Comparison of ENCODE assay signal across 8 cellular contexts in the genomic region with DNA sequence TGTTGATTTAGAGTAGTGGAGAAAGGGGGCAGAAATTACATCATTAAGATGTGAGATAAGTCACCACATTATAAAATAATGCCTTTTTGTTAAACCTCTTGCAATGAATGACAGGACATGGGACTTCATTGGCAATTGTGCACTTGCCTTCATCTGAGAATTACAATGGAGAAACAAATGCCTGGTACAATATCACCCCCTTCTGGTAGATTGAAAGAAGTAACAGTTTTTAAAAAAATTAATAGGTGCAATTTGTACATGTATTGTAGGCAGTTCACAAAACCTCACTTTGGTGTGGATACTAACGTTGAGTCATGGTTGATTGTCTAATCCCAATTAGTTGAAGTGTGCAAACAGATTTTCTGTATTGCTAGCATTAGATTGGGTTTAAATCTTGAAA. TPM values are rescaled to one million over a fixed set of nuclear protein-coding genes. Genes with fewer than 3 reads are reported as not detected.
A peak's percentile ranks its signal among the peaks of the same experiment; 100 is the strongest.
DNase-seq lines count a peak whose midpoint lies in the region; ATAC-seq, FAIRE-seq and TF ChIP-seq lines count a peak whose summit lies in the region.

No MANE protein-coding gene starts in this region.

- TF ChIP-seq POLR2A in GM12891 (IDR thresholded peaks at IDR 0.05; ENCODE audit: low read depth, low read length): no peak

- H3K4me1 Mint-ChIP-seq in endothelial cell (ENCODE audit: unreplicated experiment): peaks cover 9% of the 10 kb centered on the region

- no peaks in the 10 kb centered on the region for H3K9me3 Mint-ChIP-seq in endothelial cell (ENCODE audit: unreplicated experiment)

- H3K27ac ChIP-seq in muscle layer of duodenum (ENCODE audit: low read length): peak overlapping the region; percentile 76

- no peak overlapping the region for H3K4me3 Mint-ChIP-seq in endothelial cell (ENCODE audit: unreplicated experiment)

- H3K9me3 ChIP-seq in muscle layer of duodenum (ENCODE audit: control insufficient read depth in 1 of 2, low read length in 2 of 2): no peaks in the 10 kb centered on the region

- no peak for DNase-seq in AG09309 (ENCODE audit: low read depth)
- peak; percentile 10 for DNase-seq in GM12891 (ENCODE audit: insufficient read length, low spot score)
- peak; percentile 59 for DNase-seq in LoVo (ENCODE audit: low spot score)
- DNase-seq in SIG-M5 (lab: John Stamatoyannopoulos, UW): peak; percentile 30
- no peak for DNase-seq in endothelial cell (ENCODE audit: low spot score)

- no peak for FAIRE-seq in GM12891 (lab: Jason Lieb, UNC)

- no peaks in the 10 kb centered on the region for H3K36me3 Mint-ChIP-seq in endothelial cell (ENCODE audit: low read depth, unreplicated experiment)

- H3K27me3 Mint-ChIP-seq in endothelial cell (ENCODE audit: unreplicated experiment): peaks cover 3% of the 10 kb centered on the region

- H3K4me1 ChIP-seq in muscle layer of duodenum (ENCODE audit: control insufficient read depth in 1 of 2, insufficient read depth in 2 of 2, low read length in 2 of 2): peaks cover 15 to 17% of the 10 kb centered on the region in 2 donors

- H3K27me3 ChIP-seq in muscle layer of duodenum (ENCODE audit: low read depth, low read length): no peaks in the 10 kb centered on the region

- ATAC-seq in GM21786 (IDR thresholded peaks at IDR 0.05; ENCODE audit: unreplicated experiment) (no peak), HG03095 (IDR thresholded peaks at IDR 0.05; ENCODE audit: unreplicated experiment) (no peak)

- TF ChIP-seq CTCF in AG09309 (IDR thresholded peaks at IDR 0.05; ENCODE audit: control insufficient read depth, insufficient read depth, low read depth, low read length, missing control alignments) (peak; percentile 51), endothelial cell (IDR thresholded peaks at IDR 0.05; ENCODE audit: unreplicated experiment) (peak; percentile 89)

- H3K27ac Mint-ChIP-seq in endothelial cell (ENCODE audit: unreplicated experiment): no peak overlapping the region

- H3K36me3 ChIP-seq in muscle layer of duodenum (ENCODE audit: control insufficient read depth in 1 of 2, insufficient read depth in 2 of 2, low read length in 2 of 2): no peaks in the 10 kb centered on the region

- H3K4me3 ChIP-seq in AG09309 (ENCODE audit: control insufficient read depth, low read depth, low read length) (no peak overlapping the region), muscle layer of duodenum (ENCODE audit: low read depth in 1 of 2, low read length in 2 of 2) (no peak overlapping the region)

TF ChIP-seq in GM12891, 5 proteins besides CTCF, POLR2A, EP300 and RAD21:
- no peak for TF ChIP-seq POU2F2 (IDR thresholded peaks at IDR 0.05; ENCODE audit: low read depth, low read length)
- TF ChIP-seq PAX5 (IDR thresholded peaks at IDR 0.05; ENCODE audit: insufficient read depth, low read length, severe bottlenecking): no peak
- no peak for TF ChIP-seq POLR2AphosphoS5 (IDR thresholded peaks at IDR 0.05; ENCODE audit: low read depth, low read length)
- TF ChIP-seq TAF1 (IDR thresholded peaks at IDR 0.05; ENCODE audit: low read depth, low read length): no peak
- no peak for TF ChIP-seq SPI1 (IDR thresholded peaks at IDR 0.05; ENCODE audit: low read depth, low read length)

RNA-seq across cellular contexts. Expression of a gene that starts 4.6 kb away (rescaled TPM):
- 0.06 TPM for polyA plus RNA-seq in GM12891 (2012; ENCODE audit: low read depth, missing spikeins)
- total RNA-seq in endothelial cell (ENCODE audit: unreplicated experiment): 0.21 TPM

RNA-seq across cellular contexts. Expression of a gene that starts 33.7 kb away (rescaled TPM):
- polyA plus RNA-seq in GM12891 (2012; ENCODE audit: low read depth, missing spikeins): 0.10 TPM
- 2.0 TPM for total RNA-seq in endothelial cell (ENCODE audit: unreplicated experiment)

RNA-seq across cellular contexts. Expression of a gene that starts 46.4 kb away (rescaled TPM):
- not detected for polyA plus RNA-seq in GM12891 (2012; ENCODE audit: low read depth, missing spikeins)
- not detected for total RNA-seq in endothelial cell (ENCODE audit: unreplicated experiment)

Comparison
In these comparisons a context has a peak if more than half of its experiments do, and no peak if none do; other contexts are left out.
1. DNase-seq: peak in GM12891 (single experiment), LoVo (single experiment) and SIG-M5 (single experiment); none in AG09309 (single experiment) and endothelial cell (single experiment).